In the genomic region with DNA sequence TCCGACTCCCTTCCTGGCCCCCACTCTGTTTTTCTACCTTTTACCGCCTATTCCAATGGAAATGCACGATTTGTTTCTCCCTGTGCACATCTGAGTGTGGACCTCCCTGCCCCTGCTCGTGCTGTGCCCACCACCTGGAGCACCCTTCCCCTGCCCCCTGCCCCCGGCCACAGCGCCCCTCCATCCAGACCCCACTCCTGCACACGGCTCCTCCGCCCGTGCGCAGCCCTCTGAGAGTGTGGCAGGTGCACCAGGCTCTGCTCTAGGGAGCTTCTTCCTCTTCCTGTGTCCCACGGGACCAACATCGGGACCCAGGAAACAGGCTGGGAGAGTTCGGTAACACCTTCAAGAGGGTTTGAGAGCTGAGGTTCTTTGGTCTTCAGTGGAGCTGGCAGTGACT, we compare ENCODE assay signal across 26 cellular contexts.
DNase-seq lines count a peak whose midpoint lies in the region; ATAC-seq, FAIRE-seq and TF ChIP-seq lines count a peak whose summit lies in the region.
"Had no signal": no experiment of that assay in that cellular context is flagged by ENCODE, and none has a peak within 500 bp of the region (broad histone marks: within the 10 kb centered on the region; RNA-seq: fewer than 3 reads in every experiment).

No MANE protein-coding gene starts in this region.

- H3K36me3 ChIP-seq in left ventricle myocardium inferior (peaks cover 4% of the 10 kb centered on the region), esophagus muscularis mucosa (peaks cover 0 to 6% (median 3%) of the 10 kb centered on the region in 4 donors), rectal smooth muscle tissue (ENCODE audit: control insufficient read depth, insufficient read depth, low read length) (no peaks in the 10 kb centered on the region)

- intact Hi-C loops in left ventricle myocardium inferior (cut with micrococcal nuclease) = no loop called here
- intact Hi-C loops in Right ventricle myocardium superior (cut with DNase I) = loop anchor here (2.0 kb wide), 1 partner anchor 63 kb away; the partner anchor contains the start of gene LRP5
- intact Hi-C loops in esophagus muscularis mucosa (cut with DNase I) = no loop called here

- H3K27me3 ChIP-seq in left ventricle myocardium inferior (ENCODE audit: low read depth) (no peaks in the 10 kb centered on the region), esophagus muscularis mucosa (no peaks in the 10 kb centered on the region), rectal smooth muscle tissue (ENCODE audit: control insufficient read depth, insufficient read depth, low read length) (no peaks in the 10 kb centered on the region)
- H3K27me3 ChIP-seq: SJSA1 had no signal

- TF ChIP-seq CTCF in left ventricle myocardium inferior (IDR thresholded peaks at IDR 0.05; ENCODE audit: borderline replicate concordance) = no peak
- TF ChIP-seq CTCF in esophagus muscularis mucosa (IDR thresholded peaks at IDR 0.05) = no peak
- TF ChIP-seq CTCF in D721Med (IDR thresholded peaks at IDR 0.05; ENCODE audit: insufficient read depth, missing control alignments) = no peak

- H3K4me3 ChIP-seq in left ventricle myocardium inferior = no peak overlapping the region
- H3K4me3 ChIP-seq in esophagus muscularis mucosa = no peak overlapping the region
- H3K4me3 ChIP-seq in rectal smooth muscle tissue (ENCODE audit: low read length) = no peak overlapping the region
- H3K4me3 ChIP-seq: SJSA1 had no signal

- ATAC-seq in Right ventricle myocardium superior (ENCODE audit: poor library complexity) (no peak), GM19455 (IDR thresholded peaks at IDR 0.05; ENCODE audit: unreplicated experiment) (no peak), HG03108 (IDR thresholded peaks at IDR 0.05; ENCODE audit: unreplicated experiment) (no peak)
- ATAC-seq: activated CD8-positive, alpha-beta memory T cell treated with anti-CD3 and anti-CD28 coated beads, Interleukin-2, amount 10 ng/mL, durations not matched to agents 7 days and 5 days; esophagus mucosa; sciatic nerve had no signal

- FAIRE-seq in D721Med (lab: Jason Lieb, UNC) = no peak
- FAIRE-seq: frontal cortex, keratinocyte had no signal

- WGBS in esophagus muscularis mucosa = 87% methylated on average over 13 of the region's 13 CpGs

- no peak for DNase-seq in left ventricle myocardium inferior
- DNase-seq in Right ventricle myocardium superior = no peak
- no peak for DNase-seq in esophagus muscularis mucosa (ENCODE audit: extremely low spot score)
- no peak for DNase-seq in NCI-H510A (lab: John Stamatoyannopoulos, UW)
- no peak for DNase-seq in D721Med (ENCODE audit: insufficient read length, low spot score)
- DNase-seq: 8988T; activated CD4-positive, alpha-beta T cell treated with anti-CD3 and anti-CD28 coated beads, Interleukin-2, amount 10 ng/mL, durations not matched to agents 7 days and 5 days; activated CD8-positive, alpha-beta memory T cell treated with anti-CD3 and anti-CD28 coated beads, Interleukin-2, amount 10 ng/mL, durations not matched to agents 7 days and 5 days; activated naive CD4-positive, alpha-beta T cell treated with anti-CD3 and anti-CD28 coated beads, Interleukin-2, amount 50 U/mL, for 16 hours; anterior cingulate cortex; Caco-2; effector CD4-positive, alpha-beta T cell; GOT3; naive B cell; NCI-H1105; NCI-H2029 treated with DMSO at 0.1 percent for 48 hours; NCI-H446 treated with DMSO at 0.1 percent for 48 hours; stimulated activated CD4-positive, alpha-beta T cell treated with anti-CD3 and anti-CD28 coated beads, Interleukin-15, amount 100 ng/mL, for 24 hours had no signal

- H3K9me3 ChIP-seq in left ventricle myocardium inferior (replicated peaks) = no peaks in the 10 kb centered on the region
- no peaks in the 10 kb centered on the region for H3K9me3 ChIP-seq in esophagus muscularis mucosa
- H3K9me3 ChIP-seq: Caco-2, SJSA1 had no signal

- no peak overlapping the region for H3K9ac ChIP-seq in rectal smooth muscle tissue (ENCODE audit: low read length)

- TF ChIP-seq EP300 in esophagus muscularis mucosa (IDR thresholded peaks at IDR 0.05) = no peak

- peaks cover 98% of the 10 kb centered on the region for H3K4me1 ChIP-seq in left ventricle myocardium inferior
- peaks cover 85 to 99% (median 91%) of the 10 kb centered on the region in 4 donors for H3K4me1 ChIP-seq in esophagus muscularis mucosa
- peaks cover 47% of the 10 kb centered on the region for H3K4me1 ChIP-seq in rectal smooth muscle tissue (ENCODE audit: control insufficient read depth, insufficient read depth, low read length)

- TF ChIP-seq POLR2A in esophagus muscularis mucosa (IDR thresholded peaks at IDR 0.05; ENCODE audit: low read depth) = no peak

- H3K27ac ChIP-seq in left ventricle myocardium inferior (replicated peaks) (peak overlapping the region; percentile 95), esophagus muscularis mucosa (replicated peaks in 1 of 4) (peak overlapping the region; percentile 82 to 91 (median 90)), rectal smooth muscle tissue (ENCODE audit: low read depth, low read length) (peak overlapping the region; percentile 33)
- H3K27ac ChIP-seq: SJSA1 had no signal

Comparison
In these comparisons a context has a peak if more than half of its experiments do, and no peak if none do; other contexts are left out.
1. H3K27ac ChIP-seq: peak in every context shown above with its lines; median percentile 95 in left ventricle myocardium inferior; 90 in esophagus muscularis mucosa; 33 in rectal smooth muscle tissue.